8 cellular contexts compared by ENCODE assay signal in the genomic region with DNA sequence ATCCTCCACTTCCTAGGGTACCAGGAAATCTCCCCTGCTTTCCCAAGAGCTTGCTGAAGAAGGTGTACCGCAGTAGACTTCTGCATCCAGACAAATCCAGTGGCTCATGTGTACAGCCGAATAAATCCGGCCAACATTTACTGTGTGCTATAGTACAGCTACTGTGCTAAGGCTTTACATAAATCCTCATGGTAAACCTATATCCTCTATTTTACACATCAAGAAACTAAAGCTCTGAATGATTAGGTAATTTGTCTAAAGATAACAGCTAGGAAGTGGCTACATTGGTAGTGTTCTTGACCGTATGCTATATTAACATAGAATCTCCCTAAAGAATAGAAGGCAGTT. TPM values are rescaled to one million over a fixed set of nuclear protein-coding genes. Genes with fewer than 3 reads are reported as not detected.
DNase-seq lines count a peak whose midpoint lies in the region; FAIRE-seq and TF ChIP-seq lines count a peak whose summit lies in the region.

No MANE protein-coding gene starts in this region.

- H3K27me3 ChIP-seq in endothelial cell of umbilical vein (ENCODE audit: control insufficient read depth in 2 of 2, insufficient read depth in 2 of 2, low read length in 2 of 2) (peaks cover 12 to 30% of the 10 kb centered on the region in 2 experiments), rectal smooth muscle tissue (ENCODE audit: control insufficient read depth, insufficient read depth, low read length) (no peaks in the 10 kb centered on the region)

- peak overlapping the region in 2 of 3 experiments; percentile 15 to 89 for H3K4me3 ChIP-seq in endothelial cell of umbilical vein (replicated peaks in 1 of 3; ENCODE audit: insufficient read depth in 1 of 3, low read depth in 1 of 3, low read length in 3 of 3)
- peak overlapping the region; percentile 66 for H3K4me3 ChIP-seq in rectal smooth muscle tissue (ENCODE audit: low read length)

- no peak for TF ChIP-seq POLR2A in endothelial cell of umbilical vein (IDR thresholded peaks at IDR 0.05; ENCODE audit: low read depth, low read length)

- no peaks in the 10 kb centered on the region for H4K20me1 ChIP-seq in endothelial cell of umbilical vein (replicated peaks; ENCODE audit: control insufficient read depth, extremely low read depth, insufficient read depth, low read length)

- peaks cover 7% of the 10 kb centered on the region for H3K36me3 Mint-ChIP-seq in activated T-cell treated with anti-CD3 and anti-CD28 coated beads, Interleukin-2, amount 50 U/mL, for 24 hours (ENCODE audit: low read depth)

- H3K9ac ChIP-seq in endothelial cell of umbilical vein (replicated peaks; ENCODE audit: extremely low read depth, insufficient read depth, low read length): no peak overlapping the region
- H3K9ac ChIP-seq in rectal smooth muscle tissue (ENCODE audit: low read length): no peak overlapping the region

- H3K4me3 Mint-ChIP-seq in activated T-cell treated with anti-CD3 and anti-CD28 coated beads, Interleukin-2, amount 50 U/mL, for 24 hours: peak overlapping the region; percentile 84

- H2AFZ ChIP-seq in endothelial cell of umbilical vein (ENCODE audit: low read depth, low read length): peak overlapping the region; percentile 79

- peaks cover 13% of the 10 kb centered on the region for H3K79me2 ChIP-seq in endothelial cell of umbilical vein (ENCODE audit: control insufficient read depth, insufficient read depth, low read length)

- CTCF ChIA-PET in endothelial cell of umbilical vein (lab: Charles Lee): interaction anchor here (0.9 to 2.4 kb wide), 20 partner anchors 9 to 891 kb away, joined by 3 to 16 read pairs (median 4); a partner anchor contains a TSS

- no peaks in the 10 kb centered on the region for H3K9me3 Mint-ChIP-seq in activated T-cell treated with anti-CD3 and anti-CD28 coated beads, Interleukin-2, amount 50 U/mL, for 24 hours

- peaks cover 9% of the 10 kb centered on the region for H3K4me1 ChIP-seq in endothelial cell of umbilical vein (ENCODE audit: control insufficient read depth, extremely low read depth, insufficient read depth, low read length)
- no peaks in the 10 kb centered on the region for H3K4me1 ChIP-seq in rectal smooth muscle tissue (ENCODE audit: control insufficient read depth, insufficient read depth, low read length)

- BruUV-seq in endothelial cell of umbilical vein (replicated peaks; lab: Mats Ljungman, UMichigan): no TSS peak

- H3K36me3 ChIP-seq in endothelial cell of umbilical vein (ENCODE audit: control insufficient read depth in 2 of 2, extremely low read depth in 1 of 2, insufficient read depth in 2 of 2, low read length in 2 of 2) (no peaks in the 10 kb centered on the region), rectal smooth muscle tissue (ENCODE audit: control insufficient read depth, insufficient read depth, low read length) (no peaks in the 10 kb centered on the region)

- H3K27ac Mint-ChIP-seq in activated T-cell treated with anti-CD3 and anti-CD28 coated beads, Interleukin-2, amount 50 U/mL, for 24 hours: peak overlapping the region; percentile 81

- H3K27ac ChIP-seq in endothelial cell of umbilical vein (ENCODE audit: insufficient read depth, low read depth, low read length) (no peak overlapping the region), rectal smooth muscle tissue (ENCODE audit: low read depth, low read length) (peak overlapping the region; percentile 93)

- intact Hi-C loops in endothelial cell of umbilical vein (cut with micrococcal nuclease): loop anchor here (1.0 to 5.0 kb wide), 7 partner anchors 285 to 775 kb away; a partner anchor contains a TSS

- H3K27me3 Mint-ChIP-seq in activated T-cell treated with anti-CD3 and anti-CD28 coated beads, Interleukin-2, amount 50 U/mL, for 24 hours: peaks cover 30% of the 10 kb centered on the region

- H3K9me3 ChIP-seq in endothelial cell of umbilical vein (replicated peaks; ENCODE audit: control insufficient read depth, insufficient read depth, low read length): no peaks in the 10 kb centered on the region

- FAIRE-seq in endothelial cell of umbilical vein (lab: Jason Lieb, UNC): no peak

- DNase-seq in activated T-cell treated with anti-CD3 and anti-CD28 coated beads, Interleukin-2, amount 50 U/mL, for 24 hours: no peak
- DNase-seq in activated T-cell treated with anti-CD3 and anti-CD28 coated beads, Interleukin-2, amount 50 U/mL, for 1 hour: no peak
- DNase-seq in MV-4-11 (lab: John Stamatoyannopoulos, UW) (peak; percentile 48), endothelial cell of umbilical vein (ENCODE audit: low read depth, low spot score) (no peak), NCI-H446 treated with DMSO at 0.1 percent for 48 hours (lab: John Stamatoyannopoulos, UW) (no peak), SKM-1 (lab: John Stamatoyannopoulos, UW; ENCODE audit: unreplicated experiment) (no peak)
- DNase-seq in effector CD8-positive, alpha-beta T cell (lab: John Stamatoyannopoulos, UW): no peak

- POLR2A ChIA-PET in endothelial cell of umbilical vein (lab: Charles Lee): no interaction called here

- H3K9me1 ChIP-seq in endothelial cell of umbilical vein (replicated peaks; ENCODE audit: control insufficient read depth, extremely low read depth, insufficient read depth, low read length): no peaks in the 10 kb centered on the region

- TF ChIP-seq CTCF in endothelial cell of umbilical vein (IDR thresholded peaks at IDR 0.05; ENCODE audit: extremely low read depth in 1 of 2, insufficient read depth in 1 of 2, low read depth in 1 of 2, low read length in 2 of 2): no peak

- peak overlapping the region; percentile 62 for H3K4me2 ChIP-seq in endothelial cell of umbilical vein (ENCODE audit: insufficient read depth, low read length)

- dilution Hi-C loops in endothelial cell of umbilical vein (cut with MboI; ENCODE audit: extremely low pct_ligation_motif_present, low sequenced_read_pairs): no loop called here

- peaks cover 34% of the 10 kb centered on the region for H3K4me1 Mint-ChIP-seq in activated T-cell treated with anti-CD3 and anti-CD28 coated beads, Interleukin-2, amount 50 U/mL, for 24 hours (ENCODE audit: low read depth)

TF ChIP-seq in endothelial cell of umbilical vein, 7 proteins besides CTCF, POLR2A, EP300 and RAD21:
- TF ChIP-seq POLR2AphosphoS5 (IDR thresholded peaks at IDR 0.05; ENCODE audit: insufficient read depth, low read depth, low read length) (no peak), FOS (IDR thresholded peaks at IDR 0.05; ENCODE audit: borderline replicate concordance, insufficient read depth, low read length) (no peak), JUN (IDR thresholded peaks at IDR 0.05; ENCODE audit: borderline replicate concordance, insufficient read depth, insufficient read length, low read depth) (no peak), EZH2 (IDR thresholded peaks at IDR 0.05; ENCODE audit: borderline replicate concordance, low read depth, low read length, severe bottlenecking) (no peak), GATA2 (IDR thresholded peaks at IDR 0.05; ENCODE audit: insufficient read depth, insufficient read length, low read depth, low read length) (no peak), MYC (IDR thresholded peaks at IDR 0.05; ENCODE audit: low read depth, low read length) (no peak)
- TF ChIP-seq, protein P1, sequence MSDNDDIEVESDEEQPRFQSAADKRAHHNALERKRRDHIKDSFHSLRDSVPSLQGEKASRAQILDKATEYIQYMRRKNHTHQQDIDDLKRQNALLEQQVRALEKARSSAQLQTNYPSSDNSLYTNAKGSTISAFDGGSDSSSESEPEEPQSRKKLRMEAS (IDR thresholded peaks at IDR 0.05; ENCODE audit: insufficient read depth, insufficient read length): no peak

RNA-seq across cellular contexts. Expression of a gene that starts 0.5 kb away (rescaled TPM):
- 23.9 and 33.6 TPM in 2 replicates for total RNA-seq in endothelial cell of umbilical vein
- 9.8 and 10.2 TPM in 2 replicates for polyA plus RNA-seq in endothelial cell of umbilical vein
- polyA plus RNA-seq in endothelial cell of umbilical vein (2011; cell fraction: cytosol; rRNA removed): 22.9 and 24.3 TPM in 2 replicates
- polyA plus RNA-seq in endothelial cell of umbilical vein (2011; cell fraction: nucleus; rRNA removed): 24.6 and 25.5 TPM in 2 replicates
- polyA plus RNA-seq in endothelial cell of umbilical vein (2012): 42.2 and 58.3 TPM in 2 replicates
- polyA minus RNA-seq in endothelial cell of umbilical vein: 26.5 and 34.6 TPM in 2 replicates
- polyA minus RNA-seq in endothelial cell of umbilical vein (2011; cell fraction: cytosol; rRNA and poly(A)+ RNA removed): 10.4 TPM
- polyA minus RNA-seq in endothelial cell of umbilical vein (2011; cell fraction: nucleus; rRNA and poly(A)+ RNA removed): 23.7 and 28.6 TPM in 2 replicates
